Comparison of ENCODE assay signal across 18 cellular contexts in genomic region chr7:1607686-1608085, GRCh38. TPM values are rescaled to one million over a fixed set of nuclear protein-coding genes. Genes with fewer than 3 reads are reported as not detected.
DNase-seq lines count a peak whose midpoint lies in the region; ATAC-seq and TF ChIP-seq lines count a peak whose summit lies in the region.
"Had no signal": no experiment of that assay in that cellular context is flagged by ENCODE, and none has a peak within 500 bp of the region (broad histone marks: within the 10 kb centered on the region; RNA-seq: fewer than 3 reads in every experiment).

No MANE protein-coding gene starts in this region.

- TF ChIP-seq CTCF in DND-41 (IDR thresholded peaks at IDR 0.05; ENCODE audit: borderline replicate concordance, extremely low read depth, low read length, poor library complexity, severe bottlenecking) (no peak), PC-3 (conservative IDR thresholded peaks at IDR 0.05; ENCODE audit: low read depth, low read length) (no peak)

- no peak overlapping the region for H3K4me3 ChIP-seq in DND-41 (ENCODE audit: low read depth in 1 of 2, low read length in 2 of 2)
- H3K4me3 ChIP-seq in PC-3 (ENCODE audit: low read length) = no peak overlapping the region
- H3K4me3 ChIP-seq: A549, K562 had no signal

- no peak overlapping the region for H3K4me3 Mint-ChIP-seq in activated T-helper 2 cell treated with anti-CD3 and anti-CD28 coated beads, Interferon-gamma antibody, Interleukin-2, Interleukin-4, amounts not matched to agents 10 μg/mL and 5 μg/mL and 100 μg/mL, durations not matched to agents 14 hours and 24 hours and 36 hours (ENCODE audit: low read depth)
- H3K4me3 Mint-ChIP-seq: CD14-positive monocyte had no signal

- ATAC-seq in DND-41 (ENCODE audit: insufficient read depth, low read depth) (peak; percentile 41; the same call in 1 of the 3 replicates), PC-3 (peak; percentile 56; the same call in 1 of the 2 replicates), HG02970 (IDR thresholded peaks at IDR 0.05; ENCODE audit: low FRiP score, unreplicated experiment) (no peak)
- ATAC-seq: K562, Right ventricle myocardium inferior had no signal

- H3K27me3 ChIP-seq in DND-41 (ENCODE audit: insufficient read depth, low read length, poor library complexity) (no peaks in the 10 kb centered on the region), PC-3 (ENCODE audit: low read length) (peaks cover 23% of the 10 kb centered on the region)

- H3K27ac ChIP-seq in DND-41 (ENCODE audit: low read length) (no peak overlapping the region), PC-3 (ENCODE audit: low read length) (no peak overlapping the region)
- H3K27ac ChIP-seq: A549 had no signal

- H3K4me1 Mint-ChIP-seq in activated T-helper 2 cell treated with anti-CD3 and anti-CD28 coated beads, Interferon-gamma antibody, Interleukin-2, Interleukin-4, amounts not matched to agents 10 μg/mL and 5 μg/mL and 100 μg/mL, durations not matched to agents 14 hours and 24 hours and 36 hours (ENCODE audit: low read depth) = no peaks in the 10 kb centered on the region
- H3K4me1 Mint-ChIP-seq: CD14-positive monocyte had no signal

- H3K4me2 ChIP-seq in DND-41 (ENCODE audit: insufficient read depth, low read length) (no peak overlapping the region), PC-3 (ENCODE audit: low read length) (no peak overlapping the region)
- H3K4me2 ChIP-seq: A549 had no signal

- no peaks in the 10 kb centered on the region for H3K9me2 ChIP-seq in PC-3 (replicated peaks; ENCODE audit: low read length)

- no peaks in the 10 kb centered on the region for H4K20me1 ChIP-seq in DND-41 (ENCODE audit: insufficient read depth, low read length)
- no peaks in the 10 kb centered on the region for H4K20me1 ChIP-seq in PC-3 (ENCODE audit: low read length)

- H3K27me3 Mint-ChIP-seq in activated T-helper 2 cell treated with anti-CD3 and anti-CD28 coated beads, Interferon-gamma antibody, Interleukin-2, Interleukin-4, amounts not matched to agents 10 μg/mL and 5 μg/mL and 100 μg/mL, durations not matched to agents 14 hours and 24 hours and 36 hours (ENCODE audit: low read depth) = peaks cover 11% of the 10 kb centered on the region

- no TSS peak for BruUV-seq in PC-3 (replicated peaks; lab: Mats Ljungman, UMichigan)

- CTCF ChIA-PET in PC-3 (lab: Charles Lee) = no interaction called here

- peak; percentile 53 for DNase-seq in A172 (ENCODE audit: low spot score)
- peak; percentile 19 for DNase-seq in DND-41
- no peak for DNase-seq in PC-3
- peak; percentile 44 for DNase-seq in iPS-NIHi7 (ENCODE audit: extremely low spot score)
- DNase-seq in C1 segment of cervical spinal cord (lab: John Stamatoyannopoulos, UW) = no peak
- DNase-seq in activated T-helper 2 cell treated with anti-CD3 and anti-CD28 coated beads, Interferon-gamma antibody, Interleukin-2, Interleukin-4, amounts not matched to agents 10 μg/mL and 5 μg/mL and 100 μg/mL, durations not matched to agents 14 hours and 24 hours and 36 hours (ENCODE audit: low spot score) = no peak
- DNase-seq in NCI-H2029 (lab: John Stamatoyannopoulos, UW) = no peak
- DNase-seq: DMS 273 treated with DMSO at 0.1 percent for 48 hours, GDM1, NCI-H1436, NCI-H2081, NCI-H2171 treated with DMSO at 0.1 percent for 48 hours, NCI-H446 had no signal

- no peaks in the 10 kb centered on the region for H3K9me3 Mint-ChIP-seq in activated T-helper 2 cell treated with anti-CD3 and anti-CD28 coated beads, Interferon-gamma antibody, Interleukin-2, Interleukin-4, amounts not matched to agents 10 μg/mL and 5 μg/mL and 100 μg/mL, durations not matched to agents 14 hours and 24 hours and 36 hours
- H3K9me3 Mint-ChIP-seq: CD14-positive monocyte had no signal

- H3K27ac Mint-ChIP-seq in activated T-helper 2 cell treated with anti-CD3 and anti-CD28 coated beads, Interferon-gamma antibody, Interleukin-2, Interleukin-4, amounts not matched to agents 10 μg/mL and 5 μg/mL and 100 μg/mL, durations not matched to agents 14 hours and 24 hours and 36 hours = no peak overlapping the region
- H3K27ac Mint-ChIP-seq: CD14-positive monocyte had no signal

- H3K9me3 ChIP-seq in DND-41 (ENCODE audit: insufficient read depth, low read length, severe bottlenecking) = no peaks in the 10 kb centered on the region
- H3K9me3 ChIP-seq in PC-3 (ENCODE audit: low read length) = no peaks in the 10 kb centered on the region
- H3K9me3 ChIP-seq: A549 had no signal

- H3K36me3 Mint-ChIP-seq in activated T-helper 2 cell treated with anti-CD3 and anti-CD28 coated beads, Interferon-gamma antibody, Interleukin-2, Interleukin-4, amounts not matched to agents 10 μg/mL and 5 μg/mL and 100 μg/mL, durations not matched to agents 14 hours and 24 hours and 36 hours (ENCODE audit: low read depth) = no peaks in the 10 kb centered on the region
- H3K36me3 Mint-ChIP-seq: CD14-positive monocyte had no signal

- H3K36me3 ChIP-seq in DND-41 (ENCODE audit: insufficient read depth, low read length) (no peaks in the 10 kb centered on the region), PC-3 (ENCODE audit: low read depth, low read length) (no peaks in the 10 kb centered on the region)

- H3K79me2 ChIP-seq in DND-41 (ENCODE audit: insufficient read depth, low read length) (no peaks in the 10 kb centered on the region), PC-3 (ENCODE audit: low read length) (no peaks in the 10 kb centered on the region)

- POLR2A ChIA-PET in PC-3 (lab: Charles Lee; ENCODE audit: unreplicated experiment) = interaction anchor here (0.6 kb wide), 1 partner anchor 103 kb away, joined by 4 read pairs; no protein-coding TSS in a partner anchor

- intact Hi-C loops in PC-3 (cut with micrococcal nuclease) = no loop called here
- intact Hi-C loops in activated T-helper 2 cell treated with anti-CD3 and anti-CD28 coated beads, Interferon-gamma antibody, Interleukin-2, Interleukin-4, amounts not matched to agents 10 μg/mL and 5 μg/mL and 100 μg/mL, durations not matched to agents 14 hours and 24 hours and 36 hours (cut with micrococcal nuclease) = no loop called here

- no peaks in the 10 kb centered on the region for H3F3A ChIP-seq in PC-3 (ENCODE audit: low read length, unreplicated experiment)

- peaks cover 27% of the 10 kb centered on the region for H3K4me1 ChIP-seq in DND-41 (ENCODE audit: insufficient read depth, low read length)
- H3K4me1 ChIP-seq in PC-3 (ENCODE audit: insufficient read depth, low read length) = no peaks in the 10 kb centered on the region

- no peak overlapping the region for H2AFZ ChIP-seq in DND-41 (ENCODE audit: low read depth, low read length)
- no peak overlapping the region for H2AFZ ChIP-seq in PC-3 (ENCODE audit: low read length)

- no peak overlapping the region for H3K9ac ChIP-seq in DND-41 (ENCODE audit: low read depth, low read length)
- H3K9ac ChIP-seq in PC-3 (ENCODE audit: low read length) = no peak overlapping the region

RNA-seq across cellular contexts. Expression of gene PSMG3, which starts 37.9 kb away (rescaled TPM):
- 91.0 and 138 TPM in 2 replicates for total RNA-seq in A172 (2014; rRNA removed; shearing (Covaris generic))
- total RNA-seq in PC-3 (2014; rRNA removed) = 133 and 171 TPM in 2 replicates
- total RNA-seq in activated T-helper 2 cell treated with anti-CD3 and anti-CD28 coated beads, Interferon-gamma antibody, Interleukin-2, Interleukin-4, amounts not matched to agents 10 μg/mL and 5 μg/mL and 100 μg/mL, durations not matched to agents 14 hours and 24 hours and 36 hours = 44.5 and 45.9 TPM in 2 replicates

RNA-seq across cellular contexts. Expression of gene TMEM184A, which starts 51.7 kb away (rescaled TPM):
- total RNA-seq in A172 (2014; rRNA removed; shearing (Covaris generic)) = 2.7 and 3.6 TPM in 2 replicates
- 23.1 and 31.3 TPM in 2 replicates for total RNA-seq in PC-3 (2014; rRNA removed)
- 0.23 TPM in 1 of 2 replicates, not detected in the other for total RNA-seq in activated T-helper 2 cell treated with anti-CD3 and anti-CD28 coated beads, Interferon-gamma antibody, Interleukin-2, Interleukin-4, amounts not matched to agents 10 μg/mL and 5 μg/mL and 100 μg/mL, durations not matched to agents 14 hours and 24 hours and 36 hours

Comparison
In these comparisons a context has a peak if more than half of its experiments do, and no peak if none do; other contexts are left out.
1. DNase-seq: peak in A172 (single experiment), DND-41 (single experiment) and iPS-NIHi7 (single experiment); none in PC-3 (single experiment), C1 segment of cervical spinal cord (0 of 14), activated T-helper 2 cell treated with anti-CD3 and anti-CD28 coated beads, Interferon-gamma antibody, Interleukin-2, Interleukin-4, amounts not matched to agents 10 μg/mL and 5 μg/mL and 100 μg/mL, durations not matched to agents 14 hours and 24 hours and 36 hours (single experiment) and NCI-H2029 (single experiment).